1 cellular context compared by ENCODE assay signal in the genomic region with DNA sequence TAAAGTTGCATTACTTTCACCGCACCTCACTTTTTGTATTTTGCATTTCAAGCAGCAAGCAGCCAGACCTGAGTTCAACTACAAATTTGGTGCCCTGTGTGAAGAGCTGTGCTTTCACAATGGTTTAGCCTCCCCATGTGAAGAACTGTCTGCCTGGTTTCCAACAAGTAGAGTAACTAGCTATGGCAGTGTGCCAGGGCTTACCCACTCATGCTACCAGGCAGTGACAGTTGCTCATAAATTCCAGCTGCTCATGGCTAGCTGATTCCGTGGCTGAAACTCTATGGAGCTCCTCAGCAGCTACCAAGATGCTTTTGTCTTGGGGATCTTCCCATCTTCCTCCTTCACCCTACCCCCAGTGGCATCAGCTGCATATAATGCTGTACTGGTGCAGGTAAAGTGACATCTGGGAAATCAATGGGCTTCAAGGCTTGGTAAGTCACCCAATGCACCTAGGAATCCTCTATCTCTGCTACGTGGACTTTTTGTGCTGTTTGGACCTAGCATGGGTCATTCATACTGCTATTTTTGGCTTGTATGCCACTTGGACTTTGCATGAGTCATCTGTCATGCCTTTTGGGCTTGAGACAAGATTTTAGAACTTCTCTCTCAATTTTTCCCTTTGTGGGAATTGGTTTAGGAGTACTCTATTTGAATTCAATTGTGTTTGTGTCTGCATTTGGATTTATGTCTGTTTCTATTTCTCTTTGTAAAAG.
TF ChIP-seq lines count a peak whose summit lies in the region.

No MANE protein-coding gene starts in this region.

TF ChIP-seq in H1, 55 proteins besides CTCF, POLR2A, EP300 and RAD21 (continued from another document):
- TF ChIP-seq JUN (IDR thresholded peaks at IDR 0.05; ENCODE audit: low read depth, low read length) (no peak), POU5F1 (IDR thresholded peaks at IDR 0.05; ENCODE audit: low read depth, low read length) (no peak), TAF7 (optimal IDR thresholded peaks at IDR 0.05; ENCODE audit: borderline replicate concordance, low read depth, low read length) (no peak), CREB1 (IDR thresholded peaks at IDR 0.05) (no peak), HDAC6 (IDR thresholded peaks at IDR 0.05; ENCODE audit: low read depth, low read length) (no peak), SAP30 (IDR thresholded peaks at IDR 0.05; ENCODE audit: insufficient read depth, insufficient replicate concordance, low read length) (no peak), TBP (IDR thresholded peaks at IDR 0.05; ENCODE audit: low read depth, low read length) (no peak), SP2 (IDR thresholded peaks at IDR 0.05; ENCODE audit: low read length) (no peak), MAFK (IDR thresholded peaks at IDR 0.05; ENCODE audit: low read depth, low read length) (no peak), FOSL1 (IDR thresholded peaks at IDR 0.05; ENCODE audit: insufficient read depth, low read depth, low read length) (no peak), CTBP2 (IDR thresholded peaks at IDR 0.05; ENCODE audit: borderline replicate concordance, insufficient read depth, insufficient read length, low read length) (no peak), SIN3A (conservative IDR thresholded peaks at IDR 0.05 in 1 of 2, IDR thresholded peaks at IDR 0.05 in 1 of 2; ENCODE audit: low read depth in 1 of 2, low read length in 2 of 2) (no peak), RBBP5 (IDR thresholded peaks at IDR 0.05; ENCODE audit: borderline replicate concordance, low read depth, low read length) (no peak), SRF (IDR thresholded peaks at IDR 0.05; ENCODE audit: low read depth, low read length) (no peak), SIX5 (IDR thresholded peaks at IDR 0.05; ENCODE audit: low read depth, low read length) (no peak)
- TF ChIP-seq, protein P1, sequence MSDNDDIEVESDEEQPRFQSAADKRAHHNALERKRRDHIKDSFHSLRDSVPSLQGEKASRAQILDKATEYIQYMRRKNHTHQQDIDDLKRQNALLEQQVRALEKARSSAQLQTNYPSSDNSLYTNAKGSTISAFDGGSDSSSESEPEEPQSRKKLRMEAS (IDR thresholded peaks at IDR 0.05): no peak
